In genomic region chr10:91043173-91043910, GRCh38 we compare ENCODE assay signal across 8 cellular contexts.
DNase-seq lines count a peak whose midpoint lies in the region; ATAC-seq and FAIRE-seq lines count a peak whose summit lies in the region.

No MANE protein-coding gene starts in this region.

- 48% methylated on average over 8 of the region's 8 CpGs for WGBS in right cardiac atrium

- DNase-seq in ACHN: peak; percentile 47
- peak; percentile 24 to 58 for DNase-seq in HAP-1 (ENCODE audit: low spot score in 2 of 2)
- DNase-seq in right cardiac atrium: no peak
- DNase-seq in activated gamma-delta T cell treated with Interleukin-2 at 50 U/mL for 16 hours: no peak
- DNase-seq in GM19239 (ENCODE audit: insufficient read length, low spot score): no peak
- no peak for DNase-seq in activated CD8-positive, alpha-beta T cell treated with anti-CD3 and anti-CD28 coated beads, Interleukin-2, amount 10 ng/mL, durations not matched to agents 7 days and 5 days
- no peak for DNase-seq in dedifferentiated amniotic fluid mesenchymal stem cell (ENCODE audit: extremely low spot score)

- POLR2A ChIA-PET in activated CD8-positive, alpha-beta T cell treated with anti-CD3 and anti-CD28 coated beads, Interleukin-2, amount 10 ng/mL, durations not matched to agents 7 days and 5 days (lab: Charles Lee): no interaction called here

- no peak overlapping the region for H3K27ac ChIP-seq in right cardiac atrium (ENCODE audit: low read length)

- peaks cover 2% of the 10 kb centered on the region for H3K4me1 Mint-ChIP-seq in activated CD8-positive, alpha-beta T cell treated with anti-CD3 and anti-CD28 coated beads, Interleukin-2, amount 10 ng/mL, durations not matched to agents 7 days and 5 days (ENCODE audit: low read depth)

- H3K9me3 Mint-ChIP-seq in activated CD8-positive, alpha-beta T cell treated with anti-CD3 and anti-CD28 coated beads, Interleukin-2, amount 10 ng/mL, durations not matched to agents 7 days and 5 days (ENCODE audit: insufficient read depth): no peaks in the 10 kb centered on the region

- H3K27ac Mint-ChIP-seq in activated CD8-positive, alpha-beta T cell treated with anti-CD3 and anti-CD28 coated beads, Interleukin-2, amount 10 ng/mL, durations not matched to agents 7 days and 5 days: no peak overlapping the region

- H3K27me3 Mint-ChIP-seq in activated CD8-positive, alpha-beta T cell treated with anti-CD3 and anti-CD28 coated beads, Interleukin-2, amount 10 ng/mL, durations not matched to agents 7 days and 5 days (ENCODE audit: low read depth): peaks cover 27% of the 10 kb centered on the region

- CTCF ChIA-PET in activated CD8-positive, alpha-beta T cell treated with anti-CD3 and anti-CD28 coated beads, Interleukin-2, amount 10 ng/mL, durations not matched to agents 7 days and 5 days (lab: Charles Lee): interaction anchor here (0.7 to 2.8 kb wide), 3 partner anchors 9 to 207 kb away, joined by 3 to 10 read pairs (median 9); no protein-coding TSS in a partner anchor

- H3K9me3 ChIP-seq in HAP-1: no peaks in the 10 kb centered on the region
- no peaks in the 10 kb centered on the region for H3K9me3 ChIP-seq in right cardiac atrium (ENCODE audit: control insufficient read depth, low read length)

- in situ Hi-C loops in ACHN (cut with HindIII; ENCODE audit: low pct_ligation_motif_present, low pct_unique_long_range_greater_than_20kb, low sequenced_read_pairs) (no loop called here), HAP-1 (cut with MboI; ENCODE audit: low sequenced_read_pairs) (no loop called here)

- H3K36me3 Mint-ChIP-seq in activated CD8-positive, alpha-beta T cell treated with anti-CD3 and anti-CD28 coated beads, Interleukin-2, amount 10 ng/mL, durations not matched to agents 7 days and 5 days (ENCODE audit: low read depth): no peaks in the 10 kb centered on the region

- intact Hi-C loops in right cardiac atrium (cut with DNase I): loop anchor here in 1 of 4 donors (5.0 kb wide), 1 partner anchor 209 kb away; no protein-coding TSS in a partner anchor

- no peaks in the 10 kb centered on the region for H3K4me1 ChIP-seq in HAP-1
- H3K4me1 ChIP-seq in right cardiac atrium (ENCODE audit: control insufficient read depth, insufficient read depth, low read length): peaks cover 2% of the 10 kb centered on the region

- H3K36me3 ChIP-seq in HAP-1 (replicated peaks): no peaks in the 10 kb centered on the region

- no peaks in the 10 kb centered on the region for H3K27me3 ChIP-seq in HAP-1 (ENCODE audit: low read depth)
- H3K27me3 ChIP-seq in right cardiac atrium (ENCODE audit: control insufficient read depth, insufficient read depth): no peaks in the 10 kb centered on the region

- H3K4me3 ChIP-seq in HAP-1 (no peak overlapping the region), right cardiac atrium (ENCODE audit: low read length) (no peak overlapping the region)

- peak; percentile 81 to 83 for ATAC-seq in right cardiac atrium
- no peak for ATAC-seq in activated CD8-positive, alpha-beta T cell treated with anti-CD3 and anti-CD28 coated beads, Interleukin-2, amount 10 ng/mL, durations not matched to agents 7 days and 5 days

- peak; percentile 78 for FAIRE-seq in TTC549 (lab: Jason Lieb, UNC)
- FAIRE-seq in GM19239 (lab: Jason Lieb, UNC): no peak

- H3K4me3 Mint-ChIP-seq in activated CD8-positive, alpha-beta T cell treated with anti-CD3 and anti-CD28 coated beads, Interleukin-2, amount 10 ng/mL, durations not matched to agents 7 days and 5 days: no peak overlapping the region

Comparison
In these comparisons a context has a peak if more than half of its experiments do, and no peak if none do; other contexts are left out.
1. DNase-seq: peak in ACHN (single experiment) and HAP-1 (2 of 2); none in right cardiac atrium (0 of 3), activated gamma-delta T cell treated with Interleukin-2 at 50 U/mL for 16 hours (single experiment), GM19239 (single experiment), activated CD8-positive, alpha-beta T cell treated with anti-CD3 and anti-CD28 coated beads, Interleukin-2, amount 10 ng/mL, durations not matched to agents 7 days and 5 days (single experiment) and dedifferentiated amniotic fluid mesenchymal stem cell (single experiment).